ENCODE assay signal across 9 cellular contexts in genomic region chr5:170809551-170809950, GRCh38. TPM values are rescaled to one million over a fixed set of nuclear protein-coding genes. Genes with fewer than 3 reads are reported as not detected.
DNase-seq lines count a peak whose midpoint lies in the region; ATAC-seq and TF ChIP-seq lines count a peak whose summit lies in the region.
"Had no signal": no experiment of that assay in that cellular context is flagged by ENCODE, and none has a peak within 500 bp of the region (broad histone marks: within the 10 kb centered on the region; RNA-seq: fewer than 3 reads in every experiment).

No MANE protein-coding gene starts in this region.

- ATAC-seq in GM21526 (IDR thresholded peaks at IDR 0.05; ENCODE audit: low FRiP score, unreplicated experiment) (no peak), GM18909 (IDR thresholded peaks at IDR 0.05; ENCODE audit: poor library complexity, unreplicated experiment) (no peak)

- H3K27ac ChIP-seq in dorsolateral prefrontal cortex = no peak overlapping the region

- no peak overlapping the region for H3K4me3 ChIP-seq in dorsolateral prefrontal cortex

- intact Hi-C loops in dorsolateral prefrontal cortex (cut with DNase I) = no loop called here

- H3K27me3 ChIP-seq in dorsolateral prefrontal cortex = peaks cover 0 to 18% (median 0%) of the 10 kb centered on the region in 45 donors

- DNase-seq in NCI-H1417 (lab: John Stamatoyannopoulos, UW) (peak; percentile 9 to 72 (median 24)), NCI-H1417 treated with DMSO at 0.1 percent for 48 hours (lab: John Stamatoyannopoulos, UW) (no peak), NCI-H2227 (lab: John Stamatoyannopoulos, UW; ENCODE audit: unreplicated experiment) (peak; percentile 57), dorsolateral prefrontal cortex (peak in 3 of 10 donors; percentile 14 to 34 (median 23)), occipital lobe (lab: John Stamatoyannopoulos, UW) (peak; percentile 6)
- DNase-seq in effector CD4-positive, alpha-beta T cell = no peak
- DNase-seq: naive B cell had no signal

- TF ChIP-seq CTCF in dorsolateral prefrontal cortex (IDR thresholded peaks at IDR 0.05 in 54 of 56, conservative IDR thresholded peaks at IDR 0.05 in 2 of 56; ENCODE audit: low read depth in 1 of 56, partially characterized antibody in 56 of 56) = peak in 44 of 56 donors; percentile 14 to 60 (median 36)

RNA-seq across cellular contexts. Expression of gene GABRP, which starts 26.0 kb away (rescaled TPM):
- total RNA-seq in dorsolateral prefrontal cortex = 1 to 10 TPM in 1 of 120 experiments, under 1 TPM in 3, not detected in 116; 0.19 to 1.1 (median 0.90) TPM
- total RNA-seq in occipital lobe = not detected

RNA-seq across cellular contexts. Expression of gene RANBP17, which starts 52.3 kb away (rescaled TPM):
- total RNA-seq in dorsolateral prefrontal cortex = 10 to 100 TPM in 115 of 120 experiments, 1 to 10 TPM in 5; 5.5 to 32.3 (median 15.7) TPM
- 212 TPM for total RNA-seq in occipital lobe

Comparison
In these comparisons a context has a peak if more than half of its experiments do, and no peak if none do; other contexts are left out.
1. DNase-seq: peak in NCI-H1417 (3 of 3), NCI-H2227 (single experiment) and occipital lobe (single experiment); none in NCI-H1417 treated with DMSO at 0.1 percent for 48 hours (single experiment) and effector CD4-positive, alpha-beta T cell (single experiment).